10 cellular contexts compared by ENCODE assay signal in genomic region chr15:77059761-77060345, GRCh38. TPM values are rescaled to one million over a fixed set of nuclear protein-coding genes. Genes with fewer than 3 reads are reported as not detected.
A peak's percentile ranks its signal among the peaks of the same experiment; 100 is the strongest.
DNase-seq lines count a peak whose midpoint lies in the region; ATAC-seq and TF ChIP-seq lines count a peak whose summit lies in the region.
"Had no signal": no experiment of that assay in that cellular context is flagged by ENCODE, and none has a peak within 500 bp of the region (broad histone marks: within the 10 kb centered on the region; RNA-seq: fewer than 3 reads in every experiment).

No MANE protein-coding gene starts in this region.

- H3K4me3 Mint-ChIP-seq in naive B cell: peak overlapping the region; percentile 15 to 87 (median 70)
- H3K4me3 Mint-ChIP-seq in CD8-positive, alpha-beta memory T cell: peak overlapping the region in 1 of 7 donors; percentile 16

- H3K27ac ChIP-seq in CD8-positive, alpha-beta memory T cell (ENCODE audit: low read depth, low read length): no peak overlapping the region
- H3K27ac ChIP-seq: RWPE1 had no signal

- POLR2A ChIA-PET in CD8-positive, alpha-beta memory T cell (lab: Charles Lee): interaction anchor here (1.2 kb wide), 1 partner anchor 46 kb away, joined by 4 read pairs; no protein-coding TSS in a partner anchor

- H3K36me3 ChIP-seq in CD8-positive, alpha-beta memory T cell (ENCODE audit: insufficient read depth, low read length): no peaks in the 10 kb centered on the region

- no peak overlapping the region for H3K4me3 ChIP-seq in CD8-positive, alpha-beta memory T cell (ENCODE audit: low read length)

- no peaks in the 10 kb centered on the region for H3K36me3 Mint-ChIP-seq in naive B cell
- peaks cover 0 to 2% (median 1%) of the 10 kb centered on the region in 3 donors for H3K36me3 Mint-ChIP-seq in CD8-positive, alpha-beta memory T cell

- TF ChIP-seq CTCF in omental fat pad (IDR thresholded peaks at IDR 0.05): no peak

- H3K4me1 Mint-ChIP-seq in naive B cell: peaks cover 71 to 90% (median 78%) of the 10 kb centered on the region in 3 donors
- H3K4me1 Mint-ChIP-seq in CD8-positive, alpha-beta memory T cell: peaks cover 19 to 36% (median 35%) of the 10 kb centered on the region in 3 donors

- ATAC-seq in GM18498 (IDR thresholded peaks at IDR 0.05; ENCODE audit: unreplicated experiment): peak; percentile 78
- peak; percentile 61 for ATAC-seq in GM21786 (IDR thresholded peaks at IDR 0.05; ENCODE audit: unreplicated experiment)
- ATAC-seq in naive B cell (ENCODE audit: low read depth in 2 of 2): peak; percentile 45 to 62
- no peak for ATAC-seq in omental fat pad (ENCODE audit: low FRiP score)
- no peak for ATAC-seq in HG03565 (IDR thresholded peaks at IDR 0.05; ENCODE audit: unreplicated experiment)

- CTCF ChIA-PET in CD8-positive, alpha-beta memory T cell (lab: Charles Lee): interaction anchor here (1.0 to 1.9 kb wide), 5 partner anchors 10 to 483 kb away, joined by 3 to 4 read pairs (median 3); no protein-coding TSS in a partner anchor

- H3K4me1 ChIP-seq in CD8-positive, alpha-beta memory T cell (ENCODE audit: insufficient read depth, low read length): no peaks in the 10 kb centered on the region

- H3K9me3 Mint-ChIP-seq in naive B cell: no peaks in the 10 kb centered on the region
- H3K9me3 Mint-ChIP-seq in CD8-positive, alpha-beta memory T cell: no peaks in the 10 kb centered on the region

- DNase-seq in RPMI8226 (peak; percentile 93), naive B cell (no peak), omental fat pad (ENCODE audit: low spot score) (no peak), NCI-H2107 (lab: John Stamatoyannopoulos, UW) (no peak)
- no peak for DNase-seq in CD8-positive, alpha-beta memory T cell
- DNase-seq: effector CD8-positive, alpha-beta T cell had no signal

- H3K9me3 ChIP-seq in CD8-positive, alpha-beta memory T cell (ENCODE audit: low read length): no peaks in the 10 kb centered on the region

- peak overlapping the region; percentile 24 to 91 (median 64) for H3K27ac Mint-ChIP-seq in naive B cell
- peak overlapping the region in 2 of 8 donors; percentile 10 to 31 for H3K27ac Mint-ChIP-seq in CD8-positive, alpha-beta memory T cell

- H3K27me3 ChIP-seq in CD8-positive, alpha-beta memory T cell (ENCODE audit: insufficient read depth, low read length, poor library complexity, severe bottlenecking): no peaks in the 10 kb centered on the region

- H3K27me3 Mint-ChIP-seq in naive B cell: no peaks in the 10 kb centered on the region
- peaks cover 0 to 1% of the 10 kb centered on the region in 2 donors for H3K27me3 Mint-ChIP-seq in CD8-positive, alpha-beta memory T cell

RNA-seq across cellular contexts. Expression of gene TSPAN3, which starts 11.1 kb away (rescaled TPM):
- 100 to 1,000 TPM; 418 to 685 (median 569) TPM for polyA plus RNA-seq in naive B cell (ENCODE audit: low read depth in 6 of 6)
- 1,000 to 10,000 TPM in 2 of 4 donors, 100 to 1,000 TPM in 2; 218 to 1,125 (median 697) TPM for total RNA-seq in omental fat pad
- 10 to 100 TPM; 59.3 to 60.5 TPM for total RNA-seq in CD8-positive, alpha-beta memory T cell
- polyA plus RNA-seq in CD8-positive, alpha-beta memory T cell: 45.2 TPM

Comparison
In these comparisons a context has a peak if more than half of its experiments do, and no peak if none do; other contexts are left out.
1. ATAC-seq: peak in GM18498 (single experiment), GM21786 (single experiment) and naive B cell (2 of 2); none in omental fat pad (single experiment) and HG03565 (single experiment).